ENCODE assay signal across 1 cellular context in genomic region chr19:57613941-57614743, GRCh38.
A peak's percentile ranks its signal among the peaks of the same experiment; 100 is the strongest.
TF ChIP-seq lines count a peak whose summit lies in the region.

Gene ZNF134 (plus strand): TSS chr19:57614242. CDS start chr19:57619469, 5,227 bp downstream.

TF ChIP-seq in K562, 482 proteins besides CTCF, POLR2A, EP300 and RAD21 (continued from another document and continues in another):
- TF ChIP-seq ZBTB40 (IDR thresholded peaks at IDR 0.05), result peak; percentile 94
- TF ChIP-seq ZBTB40 (CRISPR knock-in tag; IDR thresholded peaks at IDR 0.05), result no peak
- TF ChIP-seq MYNN (IDR thresholded peaks at IDR 0.05), result no peak
- TF ChIP-seq MYNN (CRISPR knock-in tag; IDR thresholded peaks at IDR 0.05), result no peak
- TF ChIP-seq PTTG1 (tag; IDR thresholded peaks at IDR 0.05; ENCODE audit: low read depth), result no peak
- no peak for TF ChIP-seq CSDE1 (IDR thresholded peaks at IDR 0.05)
- no peak for TF ChIP-seq NBN (IDR thresholded peaks at IDR 0.05; ENCODE audit: low read depth)
- TF ChIP-seq XRCC3 (IDR thresholded peaks at IDR 0.05), result no peak
- no peak for TF ChIP-seq ZNF224 (CRISPR knock-in tag; IDR thresholded peaks at IDR 0.05)
- no peak for TF ChIP-seq RCOR1 (IDR thresholded peaks at IDR 0.05; ENCODE audit: borderline replicate concordance in 1 of 2, low read depth in 2 of 2, low read length in 2 of 2)
- no peak for TF ChIP-seq DNMT1 (IDR thresholded peaks at IDR 0.05)
- TF ChIP-seq ZZZ3 (IDR thresholded peaks at IDR 0.05), result no peak
- no peak for TF ChIP-seq ZNF449 (CRISPR knock-in tag; IDR thresholded peaks at IDR 0.05)
- TF ChIP-seq ZC3H4 (CRISPR knock-in tag; IDR thresholded peaks at IDR 0.05; ENCODE audit: borderline replicate concordance), result no peak
- TF ChIP-seq JUN (IDR thresholded peaks at IDR 0.05; ENCODE audit: borderline replicate concordance, low read depth, low read length), result no peak
- no peak for TF ChIP-seq JUN (CRISPR knock-in tag; IDR thresholded peaks at IDR 0.05; ENCODE audit: borderline replicate concordance)
- no peak for TF ChIP-seq ZBED1 (IDR thresholded peaks at IDR 0.05)
- no peak for TF ChIP-seq PTRF (tag; IDR thresholded peaks at IDR 0.05)
- peak; percentile 67 to 70 for TF ChIP-seq SIX5 (IDR thresholded peaks at IDR 0.05; ENCODE audit: borderline replicate concordance in 1 of 2, insufficient read depth in 1 of 2, low read depth in 1 of 2, low read length in 2 of 2)
- TF ChIP-seq HDAC2 (IDR thresholded peaks at IDR 0.05), result no peak
- TF ChIP-seq RUNX1 (IDR thresholded peaks at IDR 0.05; ENCODE audit: low read depth), result no peak
- no peak for TF ChIP-seq NFIX (CRISPR knock-in tag; IDR thresholded peaks at IDR 0.05; ENCODE audit: low read depth)
- TF ChIP-seq ZNF589 (CRISPR knock-in tag; IDR thresholded peaks at IDR 0.05; ENCODE audit: low read depth), result no peak
- TF ChIP-seq ZC3H11A (IDR thresholded peaks at IDR 0.05; ENCODE audit: low read depth, low read length), result no peak
- no peak for TF ChIP-seq ZNF592 (IDR thresholded peaks at IDR 0.05)
- TF ChIP-seq ZNF212 (CRISPR knock-in tag; IDR thresholded peaks at IDR 0.05), result no peak
- no peak for TF ChIP-seq AFF4 (CRISPR knock-in tag; IDR thresholded peaks at IDR 0.05)
- TF ChIP-seq U2AF2 (optimal IDR thresholded peaks at IDR 0.05; ENCODE audit: low read depth, low read length), result no peak
- no peak for TF ChIP-seq ZFPM2 (CRISPR knock-in tag; IDR thresholded peaks at IDR 0.05)
- no peak for TF ChIP-seq RFX5 (IDR thresholded peaks at IDR 0.05; ENCODE audit: low read depth, low read length)
- no peak for TF ChIP-seq PURB (CRISPR knock-in tag; IDR thresholded peaks at IDR 0.05; ENCODE audit: low read depth)
- no peak for TF ChIP-seq RERE (CRISPR knock-in tag; IDR thresholded peaks at IDR 0.05; ENCODE audit: borderline replicate concordance)
- TF ChIP-seq NR2C1 (IDR thresholded peaks at IDR 0.05), result no peak
- 0 out of 2 replicates have a peak, but pooled peaks have one; percentile 11 for TF ChIP-seq NR2C1 (tag; IDR thresholded peaks at IDR 0.05)
- no peak for TF ChIP-seq CBFA2T3 (IDR thresholded peaks at IDR 0.05)
- no peak for TF ChIP-seq CCNT2 (IDR thresholded peaks at IDR 0.05; ENCODE audit: borderline replicate concordance, extremely low read depth, insufficient read length, low read depth, low read length)
